In the genomic region with DNA sequence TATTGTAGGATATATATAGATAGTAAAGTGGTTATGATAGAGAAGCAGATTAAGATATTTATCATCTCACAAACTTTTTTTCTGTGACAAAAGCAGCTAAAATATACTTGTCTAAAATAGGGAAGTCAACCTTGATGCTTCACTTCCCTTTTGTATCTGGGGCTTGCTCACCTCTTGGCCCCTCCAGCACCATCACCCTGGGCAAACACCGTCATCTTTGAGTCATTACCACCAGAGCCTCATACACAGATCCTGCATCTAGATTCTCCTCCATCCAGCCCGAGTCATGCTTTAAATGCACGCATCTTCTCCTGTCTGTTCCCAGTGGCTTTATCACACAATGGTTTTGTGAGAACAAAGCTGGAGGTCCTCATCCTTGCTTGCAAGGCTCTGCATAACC, we compare ENCODE assay signal across 30 cellular contexts.
"Had no signal": no experiment of that assay in that cellular context is flagged by ENCODE, and none has a peak within 500 bp of the region (broad histone marks: within the 10 kb centered on the region; RNA-seq: fewer than 3 reads in every experiment).

No MANE protein-coding gene starts in this region.

- H3K27me3 Mint-ChIP-seq: activated CD4-positive, alpha-beta memory T cell treated with anti-CD3 and anti-CD28 coated beads for 36 hours; activated CD4-positive, alpha-beta T cell treated with anti-CD3 and anti-CD28 coated beads, Interleukin-2, amount 10 ng/mL, durations not matched to agents 24 days and 14 days; activated naive CD4-positive, alpha-beta T cell treated with anti-CD3 and anti-CD28 coated beads, Interleukin-2, amount 50 U/mL, for 24 hours; activated naive CD8-positive, alpha-beta T cell treated with anti-CD3 and anti-CD28 coated beads, Interleukin-2, amount 50 U/mL, for 24 hours; activated T-cell treated with anti-CD3 and anti-CD28 coated beads, Interleukin-2, amount 50 U/mL, for 24 hours; effector memory CD8-positive, alpha-beta T cell; naive thymus-derived CD4-positive, alpha-beta T cell had no signal

- H3K4me3 Mint-ChIP-seq: activated CD4-positive, alpha-beta memory T cell treated with anti-CD3 and anti-CD28 coated beads for 36 hours; activated CD4-positive, alpha-beta T cell treated with anti-CD3 and anti-CD28 coated beads, Interleukin-2, amount 10 ng/mL, durations not matched to agents 24 days and 14 days; activated naive CD4-positive, alpha-beta T cell treated with anti-CD3 and anti-CD28 coated beads, Interleukin-2, amount 50 U/mL, for 24 hours; activated naive CD8-positive, alpha-beta T cell treated with anti-CD3 and anti-CD28 coated beads, Interleukin-2, amount 50 U/mL, for 24 hours; activated T-cell treated with anti-CD3 and anti-CD28 coated beads, Interleukin-2, amount 50 U/mL, for 24 hours; effector memory CD8-positive, alpha-beta T cell; immature natural killer cell; naive thymus-derived CD4-positive, alpha-beta T cell; neural crest cell had no signal

- H3K4me1 Mint-ChIP-seq: activated CD4-positive, alpha-beta T cell treated with anti-CD3 and anti-CD28 coated beads, Interleukin-2, amount 10 ng/mL, durations not matched to agents 24 days and 14 days; activated naive CD4-positive, alpha-beta T cell treated with anti-CD3 and anti-CD28 coated beads, Interleukin-2, amount 50 U/mL, for 24 hours; activated naive CD8-positive, alpha-beta T cell treated with anti-CD3 and anti-CD28 coated beads, Interleukin-2, amount 50 U/mL, for 24 hours; immature natural killer cell; naive thymus-derived CD4-positive, alpha-beta T cell; neural crest cell had no signal

- H3K27me3 ChIP-seq: cardiac muscle cell, colonic mucosa, dorsolateral prefrontal cortex, heart left ventricle, spleen, suprapubic skin, tibial artery, upper lobe of right lung had no signal

- ATAC-seq: activated naive CD8-positive, alpha-beta T cell treated with anti-CD3 and anti-CD28 coated beads, Interleukin-2, amount 50 U/mL, for 24 hours; effector memory CD8-positive, alpha-beta T cell; heart left ventricle; naive thymus-derived CD4-positive, alpha-beta T cell; right cardiac atrium; upper lobe of right lung had no signal

- H3K4me3 ChIP-seq: cardiac muscle cell, colonic mucosa, dorsolateral prefrontal cortex, heart left ventricle, spleen, suprapubic skin, tibial artery, upper lobe of right lung had no signal

- H3K27ac Mint-ChIP-seq: activated CD4-positive, alpha-beta memory T cell treated with anti-CD3 and anti-CD28 coated beads for 36 hours; activated CD4-positive, alpha-beta T cell treated with anti-CD3 and anti-CD28 coated beads, Interleukin-2, amount 10 ng/mL, durations not matched to agents 24 days and 14 days; activated naive CD4-positive, alpha-beta T cell treated with anti-CD3 and anti-CD28 coated beads, Interleukin-2, amount 50 U/mL, for 24 hours; activated naive CD8-positive, alpha-beta T cell treated with anti-CD3 and anti-CD28 coated beads, Interleukin-2, amount 50 U/mL, for 24 hours; activated T-cell treated with anti-CD3 and anti-CD28 coated beads, Interleukin-2, amount 50 U/mL, for 24 hours; effector memory CD8-positive, alpha-beta T cell; immature natural killer cell; naive thymus-derived CD4-positive, alpha-beta T cell had no signal

- DNase-seq: activated CD4-positive, alpha-beta memory T cell treated with anti-CD3 and anti-CD28 coated beads for 36 hours; activated CD4-positive, alpha-beta T cell treated with anti-CD3 and anti-CD28 coated beads, Interleukin-2, amount 10 ng/mL, durations not matched to agents 24 days and 14 days; activated CD4-positive, CD25-positive, alpha-beta regulatory T cell treated with anti-CD3 and anti-CD28 coated beads, Interleukin-2, amount 50 U/mL, for 72 hours; activated CD8-positive, alpha-beta memory T cell treated with anti-CD3 and anti-CD28 coated beads, Interleukin-2, amount 50 U/mL, for 4 hours; activated gamma-delta T cell; activated naive CD8-positive, alpha-beta T cell treated with anti-CD3 and anti-CD28 coated beads, Interleukin-2, amount 50 U/mL, for 24 hours; activated T-cell treated with anti-CD3 and anti-CD28 coated beads, Interleukin-2, amount 50 U/mL, for 24 hours; amygdala; cerebellar nuclear complex; colonic mucosa; dorsolateral prefrontal cortex; effector memory CD8-positive, alpha-beta T cell; heart left ventricle; hypothalamus; immature natural killer cell; kidney; midbrain; naive thymus-derived CD4-positive, alpha-beta T cell; occipital lobe; posterior cingulate gyrus; right cardiac atrium; spleen; stimulated activated naive CD4-positive, alpha-beta T cell; T-helper 9 cell; tibial artery; upper lobe of right lung had no signal

- FAIRE-seq: kidney had no signal

- H3K4me1 ChIP-seq: colonic mucosa, heart left ventricle, spleen, suprapubic skin, tibial artery, upper lobe of right lung had no signal

- H3K27ac ChIP-seq: cardiac muscle cell, colonic mucosa, dorsolateral prefrontal cortex, heart left ventricle, spleen, suprapubic skin, tibial artery, upper lobe of right lung had no signal

- H3K9me3 ChIP-seq: colonic mucosa, heart left ventricle, suprapubic skin, tibial artery, upper lobe of right lung had no signal

- H3K36me3 Mint-ChIP-seq: activated CD4-positive, alpha-beta memory T cell treated with anti-CD3 and anti-CD28 coated beads for 36 hours; activated naive CD4-positive, alpha-beta T cell treated with anti-CD3 and anti-CD28 coated beads, Interleukin-2, amount 50 U/mL, for 24 hours; immature natural killer cell had no signal

- H3K9me3 Mint-ChIP-seq: activated naive CD8-positive, alpha-beta T cell treated with anti-CD3 and anti-CD28 coated beads, Interleukin-2, amount 50 U/mL, for 24 hours; neural crest cell had no signal

- H3K36me3 ChIP-seq: cardiac muscle cell, colonic mucosa, heart left ventricle, spleen, suprapubic skin, tibial artery, upper lobe of right lung had no signal
